8 cellular contexts compared by ENCODE assay signal in the genomic region with DNA sequence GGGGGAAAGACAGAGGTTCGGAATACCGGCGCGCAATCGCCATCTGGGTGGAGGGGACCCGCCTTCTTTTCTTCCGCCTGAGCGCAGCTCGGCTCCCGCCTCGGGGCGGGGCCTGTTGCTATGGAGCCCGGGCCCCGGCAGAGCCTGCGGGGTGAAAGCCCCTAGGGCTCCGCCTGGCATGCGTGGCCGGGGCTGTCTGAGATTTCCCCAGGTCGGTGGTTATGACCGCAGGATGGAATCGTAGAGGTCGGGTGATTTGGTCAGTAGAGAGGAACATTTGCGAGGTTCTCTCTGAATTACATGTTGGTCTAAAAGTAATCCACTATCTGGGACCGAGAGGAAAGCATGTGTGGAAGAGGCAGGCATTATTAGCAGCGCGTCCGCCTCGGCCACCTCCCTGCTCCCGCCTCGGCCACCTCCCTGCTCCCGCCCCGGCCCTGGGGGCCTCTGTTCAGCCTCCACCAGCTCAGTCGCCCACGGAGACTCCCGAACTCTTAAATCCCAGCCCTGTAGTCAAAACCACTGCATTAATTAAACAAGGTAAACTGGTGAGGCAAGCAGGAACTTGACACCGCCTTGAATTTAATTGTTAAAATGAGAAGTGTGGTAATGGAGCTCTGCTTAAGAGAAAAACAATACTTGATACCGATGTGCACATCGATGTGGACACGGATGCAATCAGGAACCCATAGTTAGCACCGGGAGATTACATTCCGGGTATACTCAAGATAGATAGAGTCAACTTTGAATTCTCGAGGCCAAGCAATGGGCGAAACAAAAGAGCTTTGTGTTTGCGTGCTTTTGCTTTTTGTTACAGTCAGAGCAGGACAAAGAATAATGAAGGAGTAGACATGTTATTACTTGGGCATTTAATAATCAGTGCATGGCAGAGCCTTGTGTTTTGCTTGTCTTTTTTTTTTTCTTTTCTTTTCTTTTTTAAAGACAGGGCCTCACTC. TPM values are rescaled to one million over a fixed set of nuclear protein-coding genes. Genes with fewer than 3 reads are reported as not detected.
DNase-seq lines count a peak whose midpoint lies in the region; ATAC-seq and TF ChIP-seq lines count a peak whose summit lies in the region.

No MANE protein-coding gene starts in this region.

- H3K9me3 ChIP-seq in AG04450 (ENCODE audit: control insufficient read depth, insufficient read depth, low read length) (no peaks in the 10 kb centered on the region), colonic mucosa (no peaks in the 10 kb centered on the region)

- H3K4me3 ChIP-seq in AG04450 (ENCODE audit: low read depth, low read length) = peak overlapping the region; percentile 61
- peak overlapping the region; percentile 32 for H3K4me3 ChIP-seq in colonic mucosa

- H3K27me3 ChIP-seq in AG04450 (ENCODE audit: control insufficient read depth, insufficient read depth, low read length) (no peaks in the 10 kb centered on the region), colonic mucosa (no peaks in the 10 kb centered on the region), layer of hippocampus (ENCODE audit: control insufficient read depth, insufficient read depth, low read length) (no peaks in the 10 kb centered on the region)

- peak overlapping the region; percentile 54 to 92 for H3K9ac ChIP-seq in colonic mucosa (ENCODE audit: low read depth in 2 of 2, low read length in 2 of 2)

- ATAC-seq in GM18909 (IDR thresholded peaks at IDR 0.05; ENCODE audit: poor library complexity, unreplicated experiment) = peak; percentile 99
- ATAC-seq in HG03135 (IDR thresholded peaks at IDR 0.05; ENCODE audit: unreplicated experiment) = peak; percentile 98

- POLR2A ChIA-PET in AG04450 (lab: Yijun Ruan, JAX) = interaction anchor here (0.7 kb wide), 1 partner anchor 95 kb away, joined by 4 read pairs; no protein-coding TSS in a partner anchor

- CTCF ChIA-PET in AG04450 (lab: Charles Lee) = interaction anchor here (0.9 to 1.0 kb wide), 2 partner anchors 325 to 394 kb away, joined by 3 to 4 read pairs; no protein-coding TSS in a partner anchor

- H3K27ac ChIP-seq in AG04450 (ENCODE audit: low read depth, low read length) (peak overlapping the region; percentile 70), colonic mucosa (peak overlapping the region; percentile 67), layer of hippocampus (ENCODE audit: low read depth, low read length) (peak overlapping the region; percentile 31)

- intact Hi-C loops in colonic mucosa (cut with DNase I) = no loop called here

- H3K4me1 ChIP-seq in colonic mucosa = peaks cover 10% of the 10 kb centered on the region

- peak; percentile 10 for DNase-seq in AG04450 (ENCODE audit: low read depth, low spot score)
- DNase-seq in NCI-H345 treated with DMSO at 0.1 percent for 48 hours (lab: John Stamatoyannopoulos, UW; ENCODE audit: unreplicated experiment) = peak; percentile 56
- peak; percentile 86 for DNase-seq in activated CD4-positive, alpha-beta T cell treated with anti-CD3 and anti-CD28 coated beads for 48 hours
- DNase-seq in colonic mucosa = peak; percentile 90
- peak; percentile 84 to 89 for DNase-seq in stimulated activated CD4-positive, alpha-beta T cell treated with anti-CD3 and anti-CD28 coated beads, Interleukin-2, amount 100 ng/mL, for 24 hours

- TF ChIP-seq CTCF in AG04450 (IDR thresholded peaks at IDR 0.05; ENCODE audit: low read depth, low read length) (no peak), colonic mucosa (IDR thresholded peaks at IDR 0.05) (no peak)

- no peaks in the 10 kb centered on the region for H3K36me3 ChIP-seq in colonic mucosa

RNA-seq across cellular contexts. Expression of a gene that starts 45.2 kb away (rescaled TPM):
- polyA plus RNA-seq in AG04450 (2011; rRNA removed) = 30.4 and 31.3 TPM in 2 replicates
- 102 and 131 TPM in 2 replicates for polyA minus RNA-seq in AG04450 (2011; rRNA and poly(A)+ RNA removed)
- 100 to 1,000 TPM; 120 to 151 TPM for total RNA-seq in colonic mucosa

Comparison
In these comparisons a context has a peak if more than half of its experiments do, and no peak if none do; other contexts are left out.
1. Peak in every context shown above with its lines: DNase-seq, ATAC-seq, H3K4me3 ChIP-seq and H3K27ac ChIP-seq.
2. DNase-seq: peak in every context shown above with its lines; median percentile 90 in colonic mucosa; 86 in stimulated activated CD4-positive, alpha-beta T cell treated with anti-CD3 and anti-CD28 coated beads, Interleukin-2, amount 100 ng/mL, for 24 hours; 86 in activated CD4-positive, alpha-beta T cell treated with anti-CD3 and anti-CD28 coated beads for 48 hours; 56 in NCI-H345 treated with DMSO at 0.1 percent for 48 hours; 10 in AG04450.